In the genomic region with DNA sequence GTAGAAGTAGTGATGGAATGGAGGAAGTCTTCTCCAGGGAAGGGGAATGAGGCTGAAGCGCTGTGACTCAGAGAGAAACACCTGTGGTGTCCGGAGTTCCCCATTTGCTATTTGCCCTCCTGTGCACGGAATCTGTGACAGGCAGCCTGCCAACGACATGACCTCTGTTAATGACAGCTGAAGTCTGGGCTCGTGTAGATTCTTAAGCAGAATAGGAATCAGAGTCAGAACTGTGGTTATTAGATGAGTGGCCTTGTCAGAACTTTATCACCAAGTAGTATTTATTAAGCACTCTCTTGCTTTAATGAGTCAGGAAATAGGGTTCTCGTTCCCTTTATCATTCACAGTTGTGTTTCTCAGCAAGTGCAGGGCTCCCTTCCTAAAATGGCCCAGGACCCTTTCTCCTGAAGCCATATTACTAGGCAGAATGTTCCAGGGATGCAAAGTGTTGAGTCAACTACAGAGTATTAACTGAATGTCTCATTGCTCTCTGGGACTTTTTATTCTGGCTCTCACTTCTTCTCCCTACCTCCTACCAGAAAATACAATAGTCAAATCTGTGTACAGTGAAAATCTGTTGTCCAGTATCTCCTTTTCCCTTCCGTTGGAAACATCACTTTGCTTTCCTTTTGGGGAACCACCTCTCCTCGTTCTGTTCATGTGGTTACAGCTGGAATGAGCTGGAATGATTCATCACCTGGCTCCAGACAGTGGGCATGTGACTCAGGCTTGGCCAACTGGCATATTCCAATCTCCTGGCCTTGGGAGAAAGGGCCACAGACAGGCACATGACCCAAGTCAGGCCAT, we compare ENCODE assay signal across 9 cellular contexts.
DNase-seq lines count a peak whose midpoint lies in the region; ATAC-seq, FAIRE-seq and TF ChIP-seq lines count a peak whose summit lies in the region.
"Had no signal": no experiment of that assay in that cellular context is flagged by ENCODE, and none has a peak within 500 bp of the region (broad histone marks: within the 10 kb centered on the region; RNA-seq: fewer than 3 reads in every experiment).

No MANE protein-coding gene starts in this region.

- H3K36me3 ChIP-seq in HCT116 (ENCODE audit: control insufficient read depth in 1 of 2, insufficient read depth in 2 of 2, low read length in 2 of 2) (no peaks in the 10 kb centered on the region), MG63 (no peaks in the 10 kb centered on the region), astrocyte (ENCODE audit: insufficient read depth, low read length) (no peaks in the 10 kb centered on the region)

- H2AFZ ChIP-seq in HCT116 (ENCODE audit: low read depth, low read length, poor library complexity, severe bottlenecking) (peak overlapping the region; percentile 55), astrocyte (ENCODE audit: low read depth, low read length) (peak overlapping the region; percentile 15)

- H4K20me1 ChIP-seq in HCT116 (ENCODE audit: insufficient read depth) (no peaks in the 10 kb centered on the region), astrocyte (ENCODE audit: insufficient read depth, low read length) (no peaks in the 10 kb centered on the region)

- RAD21 ChIA-PET in HCT116 (lab: Charles Lee; ENCODE audit: low non-redundant PET in 1 of 2, low total read pairs in 2 of 2, uncharacterized antibody in 2 of 2, unreplicated experiment in 2 of 2) = no interaction called here

- H3K9me2 ChIP-seq in HCT116 (ENCODE audit: insufficient read depth) = no peaks in the 10 kb centered on the region

- peak; percentile 77 for FAIRE-seq in astrocyte (lab: Jason Lieb, UNC)
- FAIRE-seq: TTC549 had no signal

- H3K27me3 Mint-ChIP-seq in astrocyte (ENCODE audit: low read depth, unreplicated experiment) = no peaks in the 10 kb centered on the region

- POLR2A ChIA-PET in HCT116 (lab: Charles Lee) = no interaction called here

- TF ChIP-seq POLR2A in HCT116 (IDR thresholded peaks at IDR 0.05; ENCODE audit: borderline replicate concordance, extremely low read depth, insufficient read depth, insufficient read length) = no peak

- no peaks in the 10 kb centered on the region for H3K36me3 Mint-ChIP-seq in astrocyte (ENCODE audit: low read depth, unreplicated experiment)

- TF ChIP-seq CTCF in HCT116 (IDR thresholded peaks at IDR 0.05 in 2 of 3, conservative IDR thresholded peaks at IDR 0.05 in 1 of 3; ENCODE audit: borderline replicate concordance in 1 of 3, insufficient read depth in 1 of 3, low read depth in 2 of 3, low read length in 2 of 3) (no peak), astrocyte (IDR thresholded peaks at IDR 0.05; ENCODE audit: insufficient read depth, low read depth, low read length) (no peak)

- peak overlapping the region; percentile 97 for H3K27ac Mint-ChIP-seq in astrocyte (ENCODE audit: unreplicated experiment)

- no peaks in the 10 kb centered on the region for H3K27me3 ChIP-seq in HCT116 (ENCODE audit: insufficient read depth, low read length)
- H3K27me3 ChIP-seq in MG63 = no peaks in the 10 kb centered on the region
- H3K27me3 ChIP-seq in astrocyte (ENCODE audit: insufficient read depth, low read length) = no peaks in the 10 kb centered on the region

- no peak overlapping the region for H3K27ac ChIP-seq in HCT116 (ENCODE audit: low read depth, low read length)
- H3K27ac ChIP-seq in astrocyte (ENCODE audit: low read depth, low read length) = peak overlapping the region; percentile 72

- H3K4me1 Mint-ChIP-seq in astrocyte (ENCODE audit: low read depth, unreplicated experiment) = peaks cover 38% of the 10 kb centered on the region

- peak; percentile 96 for ATAC-seq in GM18517 (IDR thresholded peaks at IDR 0.05; ENCODE audit: unreplicated experiment)
- ATAC-seq in HCT116 = peak; percentile 88

- H3K4me1 ChIP-seq in HCT116 (ENCODE audit: control insufficient read depth in 1 of 2, insufficient read depth in 2 of 2, low read length in 2 of 2) (peaks cover 5 to 14% of the 10 kb centered on the region in 2 experiments), astrocyte (ENCODE audit: insufficient read depth, low read length) (peaks cover 26% of the 10 kb centered on the region)

- H3K79me2 ChIP-seq in HCT116 (ENCODE audit: insufficient read depth, low read length) (no peaks in the 10 kb centered on the region), astrocyte (ENCODE audit: insufficient read depth, low read length) (no peaks in the 10 kb centered on the region)

- H3K9ac ChIP-seq in HCT116 (ENCODE audit: low read length) = no peak overlapping the region
- H3K9ac ChIP-seq in astrocyte (ENCODE audit: low read length) = peak overlapping the region; percentile 37

- peak overlapping the region; percentile 31 for H3K4me2 ChIP-seq in HCT116 (ENCODE audit: low read length)
- H3K4me2 ChIP-seq in astrocyte (ENCODE audit: low read length) = peak overlapping the region; percentile 64

- H3K9me3 Mint-ChIP-seq in astrocyte (ENCODE audit: unreplicated experiment) = peaks cover 14% of the 10 kb centered on the region

- CTCF ChIA-PET in HCT116 (lab: Charles Lee) = no interaction called here

- no peak overlapping the region for H3K4me3 Mint-ChIP-seq in astrocyte (ENCODE audit: unreplicated experiment)

- TF ChIP-seq RAD21 in HCT116 (IDR thresholded peaks at IDR 0.05; ENCODE audit: low read depth) = no peak

- H3K4me3 ChIP-seq in HCT116 (replicated peaks in 1 of 2; ENCODE audit: low read depth in 1 of 2, low read length in 2 of 2) = no peak overlapping the region
- H3K4me3 ChIP-seq in MG63 = no peak overlapping the region
- H3K4me3 ChIP-seq in astrocyte (ENCODE audit: insufficient read depth, low read depth, low read length) = no peak overlapping the region

- peak; percentile 38 for DNase-seq in HCT116 (ENCODE audit: low read depth, low spot score)
- DNase-seq in MG63 = peak; percentile 79
- peak; percentile 93 for DNase-seq in astrocyte (ENCODE audit: low read depth)
- peak; percentile 98 for DNase-seq in myocyte (ENCODE audit: low read depth)
- no peak for DNase-seq in DMS153 treated with DMSO at 0.1 percent for 48 hours (lab: John Stamatoyannopoulos, UW; ENCODE audit: unreplicated experiment)
- DNase-seq in NCI-H2171 (lab: John Stamatoyannopoulos, UW) = no peak
- no peak for DNase-seq in NCI-H1930 (lab: John Stamatoyannopoulos, UW)

- no peaks in the 10 kb centered on the region for H3K9me3 ChIP-seq in HCT116 (ENCODE audit: control insufficient read depth in 1 of 2, insufficient read depth in 1 of 2, low read depth in 1 of 2, low read length in 2 of 2)
- H3K9me3 ChIP-seq in MG63 = no peaks in the 10 kb centered on the region
- H3K9me3 ChIP-seq in astrocyte (ENCODE audit: insufficient read depth, low read depth, low read length) = no peaks in the 10 kb centered on the region

- intact Hi-C loops in HCT116 (cut with micrococcal nuclease) = no loop called here

- BruUV-seq in HCT116 (replicated peaks; lab: Mats Ljungman, UMichigan) = no TSS peak

TF ChIP-seq in HCT116, 20 proteins besides CTCF, POLR2A, EP300 and RAD21:
- no peak for TF ChIP-seq POLR2AphosphoS5 (IDR thresholded peaks at IDR 0.05; ENCODE audit: low read depth, low read length)
- TF ChIP-seq FOSL1 (IDR thresholded peaks at IDR 0.05; ENCODE audit: low read depth) = peak; percentile 55
- TF ChIP-seq CBX3 (IDR thresholded peaks at IDR 0.05; ENCODE audit: low read depth) = peak; percentile 54; the same call in 1 of the 2 replicates
- TF ChIP-seq, protein P1, sequence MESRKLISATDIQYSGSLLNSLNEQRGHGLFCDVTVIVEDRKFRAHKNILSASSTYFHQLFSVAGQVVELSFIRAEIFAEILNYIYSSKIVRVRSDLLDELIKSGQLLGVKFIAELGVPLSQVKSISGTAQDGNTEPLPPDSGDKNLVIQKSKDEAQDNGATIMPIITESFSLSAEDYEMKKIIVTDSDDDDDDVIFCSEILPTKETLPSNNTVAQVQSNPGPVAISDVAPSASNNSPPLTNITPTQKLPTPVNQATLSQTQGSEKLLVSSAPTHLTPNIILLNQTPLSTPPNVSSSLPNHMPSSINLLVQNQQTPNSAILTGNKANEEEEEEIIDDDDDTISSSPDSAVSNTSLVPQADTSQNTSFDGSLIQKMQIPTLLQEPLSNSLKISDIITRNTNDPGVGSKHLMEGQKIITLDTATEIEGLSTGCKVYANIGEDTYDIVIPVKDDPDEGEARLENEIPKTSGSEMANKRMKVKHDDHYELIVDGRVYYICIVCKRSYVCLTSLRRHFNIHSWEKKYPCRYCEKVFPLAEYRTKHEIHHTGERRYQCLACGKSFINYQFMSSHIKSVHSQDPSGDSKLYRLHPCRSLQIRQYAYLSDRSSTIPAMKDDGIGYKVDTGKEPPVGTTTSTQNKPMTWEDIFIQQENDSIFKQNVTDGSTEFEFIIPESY (IDR thresholded peaks at IDR 0.05; ENCODE audit: extremely low read depth, insufficient replicate concordance, low read length) = no peak
- no peak for TF ChIP-seq SRF (IDR thresholded peaks at IDR 0.05; ENCODE audit: low read depth)
- TF ChIP-seq, protein P2, sequence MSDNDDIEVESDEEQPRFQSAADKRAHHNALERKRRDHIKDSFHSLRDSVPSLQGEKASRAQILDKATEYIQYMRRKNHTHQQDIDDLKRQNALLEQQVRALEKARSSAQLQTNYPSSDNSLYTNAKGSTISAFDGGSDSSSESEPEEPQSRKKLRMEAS (IDR thresholded peaks at IDR 0.05) = peak; percentile 89
- peak; percentile 57 for TF ChIP-seq JUND (IDR thresholded peaks at IDR 0.05)

Comparison
In these comparisons a context has a peak if more than half of its experiments do, and no peak if none do; other contexts are left out.
1. DNase-seq: peak in HCT116 (single experiment), MG63 (single experiment), astrocyte (single experiment) and myocyte (single experiment); none in DMS153 treated with DMSO at 0.1 percent for 48 hours (single experiment), NCI-H2171 (single experiment) and NCI-H1930 (0 of 2).